Comparison of ENCODE assay signal across 9 cellular contexts in genomic region chr1:173603056-173603591, GRCh38. TPM values are rescaled to one million over a fixed set of nuclear protein-coding genes. Genes with fewer than 3 reads are reported as not detected.
DNase-seq lines count a peak whose midpoint lies in the region; ATAC-seq, FAIRE-seq and TF ChIP-seq lines count a peak whose summit lies in the region.
"Had no signal": no experiment of that assay in that cellular context is flagged by ENCODE, and none has a peak within 500 bp of the region (broad histone marks: within the 10 kb centered on the region; RNA-seq: fewer than 3 reads in every experiment).

TSS of gene SLC9C2 (minus strand) at chr1:173603072. CDS start at chr1:173601776, 1,296 bp downstream.

- peak; percentile 45 for DNase-seq in NB4 (ENCODE audit: low read depth)
- no peak for DNase-seq in lower lobe of right lung
- DNase-seq in upper lobe of right lung = no peak
- DNase-seq in activated CD8-positive, alpha-beta memory T cell treated with anti-CD3 and anti-CD28 coated beads, Interleukin-2, amount 50 U/mL, for 4 hours = no peak
- no peak for DNase-seq in activated CD4-positive, CD25-positive, alpha-beta regulatory T cell (lab: John Stamatoyannopoulos, UW)
- no peak for DNase-seq in activated CD4-positive, alpha-beta T cell treated with anti-CD3 and anti-CD28 coated beads, Interleukin-2, amount 10 ng/mL, durations not matched to agents 7 days and 5 days
- DNase-seq: stimulated activated CD4-positive, alpha-beta T cell treated with anti-CD3 and anti-CD28 coated beads, Interleukin-4, amount 100 ng/mL, for 24 hours had no signal

- no peak for TF ChIP-seq POLR2A in NB4 (IDR thresholded peaks at IDR 0.05; ENCODE audit: extremely low read depth, insufficient read length)

- H3K36me3 Mint-ChIP-seq in activated CD4-positive, alpha-beta T cell treated with anti-CD3 and anti-CD28 coated beads, Interleukin-2, amount 10 ng/mL, durations not matched to agents 7 days and 5 days (ENCODE audit: low read depth) = no peaks in the 10 kb centered on the region

- peak; percentile 85 to 93 for ATAC-seq in lower lobe of right lung
- peak; percentile 87 for ATAC-seq in upper lobe of right lung

- H3K9me3 Mint-ChIP-seq in activated CD4-positive, alpha-beta T cell treated with anti-CD3 and anti-CD28 coated beads, Interleukin-2, amount 10 ng/mL, durations not matched to agents 7 days and 5 days = no peaks in the 10 kb centered on the region

- no peak within 1 kb of the TSS for H3K4me3 ChIP-seq in NB4 (ENCODE audit: low read depth, low read length)
- H3K4me3 ChIP-seq in lower lobe of right lung = peak within 1 kb of the TSS; percentile 43
- peak within 1 kb of the TSS; percentile 46 for H3K4me3 ChIP-seq in upper lobe of right lung

- H3K4me1 ChIP-seq in lower lobe of right lung (peaks cover 3% of the 10 kb centered on the region), upper lobe of right lung (no peaks in the 10 kb centered on the region)

- H3K27ac ChIP-seq in lower lobe of right lung (peak within 1 kb of the TSS; percentile 78), upper lobe of right lung (peak within 1 kb of the TSS; percentile 65)

- FAIRE-seq in endometrium (lab: Jason Lieb, UNC) = peak; percentile 54
- FAIRE-seq: islet of Langerhans had no signal

- H3K9me3 ChIP-seq in lower lobe of right lung = no peaks in the 10 kb centered on the region
- H3K9me3 ChIP-seq in upper lobe of right lung = no peaks in the 10 kb centered on the region

- H3K4me1 Mint-ChIP-seq in activated CD4-positive, alpha-beta T cell treated with anti-CD3 and anti-CD28 coated beads, Interleukin-2, amount 10 ng/mL, durations not matched to agents 7 days and 5 days = peaks cover 5% of the 10 kb centered on the region

- no peak within 1 kb of the TSS for H3K4me3 Mint-ChIP-seq in activated CD4-positive, alpha-beta T cell treated with anti-CD3 and anti-CD28 coated beads, Interleukin-2, amount 10 ng/mL, durations not matched to agents 7 days and 5 days

- no peaks in the 10 kb centered on the region for H3K36me3 ChIP-seq in lower lobe of right lung
- H3K36me3 ChIP-seq in upper lobe of right lung = no peaks in the 10 kb centered on the region

- CTCF ChIA-PET in activated CD4-positive, alpha-beta T cell treated with anti-CD3 and anti-CD28 coated beads, Interleukin-2, amount 10 ng/mL, durations not matched to agents 7 days and 5 days (lab: Charles Lee) = interaction anchor here (0.7 kb wide), 2 partner anchors 92 to 122 kb away, joined by 3 read pairs; no protein-coding TSS in a partner anchor

- intact Hi-C loops in lower lobe of right lung (cut with DNase I) (no loop called here), upper lobe of right lung (cut with DNase I) (no loop called here)

- POLR2A ChIA-PET in activated CD4-positive, alpha-beta T cell treated with anti-CD3 and anti-CD28 coated beads, Interleukin-2, amount 10 ng/mL, durations not matched to agents 7 days and 5 days (lab: Charles Lee) = interaction anchor here (0.7 kb wide), 1 partner anchor 1161 kb away, joined by 9 read pairs; no protein-coding TSS in a partner anchor

- TF ChIP-seq CTCF in NB4 (IDR thresholded peaks at IDR 0.05; ENCODE audit: low read depth, low read length) (no peak), lower lobe of right lung (IDR thresholded peaks at IDR 0.05) (no peak), upper lobe of right lung (IDR thresholded peaks at IDR 0.05) (no peak)

- H3K27me3 Mint-ChIP-seq in activated CD4-positive, alpha-beta T cell treated with anti-CD3 and anti-CD28 coated beads, Interleukin-2, amount 10 ng/mL, durations not matched to agents 7 days and 5 days = peaks cover 5% of the 10 kb centered on the region

- no peaks in the 10 kb centered on the region for H3K27me3 ChIP-seq in lower lobe of right lung (ENCODE audit: low read depth)
- no peaks in the 10 kb centered on the region for H3K27me3 ChIP-seq in upper lobe of right lung

- no peak within 1 kb of the TSS for H3K27ac Mint-ChIP-seq in activated CD4-positive, alpha-beta T cell treated with anti-CD3 and anti-CD28 coated beads, Interleukin-2, amount 10 ng/mL, durations not matched to agents 7 days and 5 days

RNA-seq across cellular contexts. Expression of gene SLC9C2, which starts in this region (rescaled TPM):
- total RNA-seq in lower lobe of right lung (1.4 TPM), upper lobe of right lung (0.26 TPM)
- not detected for total RNA-seq in activated CD4-positive, alpha-beta T cell treated with anti-CD3 and anti-CD28 coated beads, Interleukin-2, amount 10 ng/mL, durations not matched to agents 7 days and 5 days

Comparison
In these comparisons a context has a peak if more than half of its experiments do, and no peak if none do; other contexts are left out.
1. Peak in ATAC-seq, H3K4me3 ChIP-seq and H3K27ac ChIP-seq in upper lobe of right lung; RNA of the gene not detected or under 1 TPM.